ENCODE assay signal across 14 cellular contexts in the genomic region with DNA sequence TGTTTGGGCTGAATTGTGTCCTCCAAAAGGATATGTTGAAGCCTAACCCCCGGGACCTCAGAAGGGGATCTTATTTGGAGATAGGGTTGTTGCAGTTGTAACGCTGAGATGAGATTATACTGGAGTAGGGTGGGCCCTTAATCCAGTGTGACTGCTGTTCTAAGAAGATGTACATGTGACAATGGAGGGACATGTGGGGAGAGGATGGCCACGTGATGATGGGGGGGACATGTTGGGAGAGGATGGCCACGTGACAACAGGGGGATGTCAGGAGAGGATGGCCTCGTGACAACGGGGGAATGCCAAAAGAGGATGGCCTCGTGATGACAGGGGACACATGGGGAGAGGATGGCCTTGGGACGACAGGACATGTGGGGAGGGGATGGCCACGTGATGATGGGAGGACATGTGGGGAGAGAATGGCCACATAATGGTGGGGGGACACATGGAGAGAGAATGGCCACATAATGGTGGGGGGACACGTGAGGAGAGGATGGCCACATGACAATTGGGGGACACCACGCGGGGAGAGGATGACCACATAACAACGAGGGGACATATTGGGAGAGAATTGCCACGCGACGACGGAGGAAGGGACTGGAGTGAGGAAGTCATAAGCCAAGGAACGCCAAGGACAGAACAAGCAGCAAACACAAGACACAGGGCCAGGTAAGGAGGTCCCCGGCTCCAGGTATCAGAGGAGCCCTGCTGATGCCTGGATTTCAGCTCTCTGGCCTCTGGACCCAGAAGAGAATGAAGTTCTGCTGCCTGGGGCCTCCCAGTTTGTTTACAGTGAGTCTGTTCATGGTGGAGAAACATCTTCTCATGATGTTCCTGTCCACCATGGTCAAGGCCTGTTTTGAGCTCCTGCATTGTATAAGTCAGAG. TPM values are rescaled to one million over a fixed set of nuclear protein-coding genes. Genes with fewer than 3 reads are reported as not detected.
DNase-seq lines count a peak whose midpoint lies in the region; ATAC-seq, FAIRE-seq and TF ChIP-seq lines count a peak whose summit lies in the region.
"Had no signal": no experiment of that assay in that cellular context is flagged by ENCODE, and none has a peak within 500 bp of the region (broad histone marks: within the 10 kb centered on the region; RNA-seq: fewer than 3 reads in every experiment).

No MANE protein-coding gene starts in this region.

- H3K4me1 Mint-ChIP-seq in T-helper 1 cell treated with Interleukin-12 subunit alpha and Interleukin-12 subunit beta and Interleukin-4 antibody, amounts not matched to agents 30 μg/mL and 1 μg/mL, for 36 hours (ENCODE audit: low read depth) = peaks cover 73% of the 10 kb centered on the region
- H3K4me1 Mint-ChIP-seq in endothelial cell (ENCODE audit: unreplicated experiment) = peaks cover 74% of the 10 kb centered on the region

- peaks cover 85% of the 10 kb centered on the region for H3K79me2 ChIP-seq in PC-3 (ENCODE audit: low read length)

- H3K27ac ChIP-seq in PC-3 (ENCODE audit: low read length) (peak overlapping the region; percentile 87), pancreas (peak overlapping the region; percentile 34 to 73 (median 56))
- H3K27ac ChIP-seq: testis had no signal

- CTCF ChIA-PET in PC-3 (lab: Charles Lee) = no interaction called here

- H3K9me3 Mint-ChIP-seq in T-helper 1 cell treated with Interleukin-12 subunit alpha and Interleukin-12 subunit beta and Interleukin-4 antibody, amounts not matched to agents 30 μg/mL and 1 μg/mL, for 36 hours = no peaks in the 10 kb centered on the region
- peaks cover 8% of the 10 kb centered on the region for H3K9me3 Mint-ChIP-seq in endothelial cell (ENCODE audit: unreplicated experiment)
- H3K9me3 Mint-ChIP-seq: IgD-negative memory B cell had no signal

- H3K4me3 ChIP-seq in PC-3 (ENCODE audit: low read length) (no peak overlapping the region), pancreas (no peak overlapping the region)
- H3K4me3 ChIP-seq: testis had no signal

- POLR2A ChIA-PET in PC-3 (lab: Charles Lee; ENCODE audit: unreplicated experiment) = no interaction called here

- DNase-seq in T-helper 1 cell (no peak), PC-3 (no peak), endothelial cell (ENCODE audit: low spot score) (no peak), pancreas (peak in 2 of 6 donors; percentile 21 to 39), NCI-H187 treated with DMSO at 0.1 percent for 48 hours (lab: John Stamatoyannopoulos, UW) (no peak)
- DNase-seq: 8988T, NCI-H1092 treated with DMSO at 0.1 percent for 48 hours, NCI-H446 treated with DMSO at 0.1 percent for 48 hours, T-helper 9 cell, testis had no signal

- H3K9me3 ChIP-seq in PC-3 (ENCODE audit: low read length) (no peaks in the 10 kb centered on the region), pancreas (no peaks in the 10 kb centered on the region)
- H3K9me3 ChIP-seq: testis had no signal

- H3K4me1 ChIP-seq in PC-3 (ENCODE audit: insufficient read depth, low read length) (peaks cover 42% of the 10 kb centered on the region), pancreas (peaks cover 0 to 19% (median 5%) of the 10 kb centered on the region in 3 donors)

- H2AFZ ChIP-seq in PC-3 (ENCODE audit: low read length) = no peak overlapping the region

- TF ChIP-seq CTCF in PC-3 (conservative IDR thresholded peaks at IDR 0.05; ENCODE audit: low read depth, low read length) (no peak), endothelial cell (IDR thresholded peaks at IDR 0.05; ENCODE audit: unreplicated experiment) (no peak), pancreas (IDR thresholded peaks at IDR 0.05) (no peak)

- H3K4me2 ChIP-seq in PC-3 (ENCODE audit: low read length) = peak overlapping the region; percentile 20; the same call in 1 of the 2 replicates

- no peaks in the 10 kb centered on the region for H4K20me1 ChIP-seq in PC-3 (ENCODE audit: low read length)

- peak overlapping the region; percentile 9 for H3K27ac Mint-ChIP-seq in T-helper 1 cell treated with Interleukin-12 subunit alpha and Interleukin-12 subunit beta and Interleukin-4 antibody, amounts not matched to agents 30 μg/mL and 1 μg/mL, for 36 hours
- peak overlapping the region; percentile 92 for H3K27ac Mint-ChIP-seq in endothelial cell (ENCODE audit: unreplicated experiment)

- H3K36me3 ChIP-seq in PC-3 (ENCODE audit: low read depth, low read length) (no peaks in the 10 kb centered on the region), pancreas (no peaks in the 10 kb centered on the region)

- ATAC-seq in PC-3 (peak; percentile 14; the same call in 1 of the 2 replicates), pancreas (no peak), GM19328 (IDR thresholded peaks at IDR 0.05; ENCODE audit: unreplicated experiment) (no peak), GM19035 (IDR thresholded peaks at IDR 0.05; ENCODE audit: unreplicated experiment) (no peak)

- H3K4me3 Mint-ChIP-seq in T-helper 1 cell treated with Interleukin-12 subunit alpha and Interleukin-12 subunit beta and Interleukin-4 antibody, amounts not matched to agents 30 μg/mL and 1 μg/mL, for 36 hours = no peak overlapping the region
- peak overlapping the region; percentile 83 for H3K4me3 Mint-ChIP-seq in endothelial cell (ENCODE audit: unreplicated experiment)

- H3K36me3 Mint-ChIP-seq in T-helper 1 cell treated with Interleukin-12 subunit alpha and Interleukin-12 subunit beta and Interleukin-4 antibody, amounts not matched to agents 30 μg/mL and 1 μg/mL, for 36 hours (ENCODE audit: low read depth) = peaks cover 33% of the 10 kb centered on the region
- peaks cover 54% of the 10 kb centered on the region for H3K36me3 Mint-ChIP-seq in endothelial cell (ENCODE audit: low read depth, unreplicated experiment)

- WGBS in pancreas, 2 donors = 94% methylated on average over 19 of the region's 19 CpGs

- no peak for FAIRE-seq in pancreas (lab: Jason Lieb, UNC)

- H3K27me3 ChIP-seq in PC-3 (ENCODE audit: low read length) (no peaks in the 10 kb centered on the region), pancreas (no peaks in the 10 kb centered on the region)
- H3K27me3 ChIP-seq: testis had no signal

- intact Hi-C loops in PC-3 (cut with micrococcal nuclease) = loop anchor here (2.0 kb wide), 1 partner anchor 30 kb away; no protein-coding TSS in a partner anchor
- intact Hi-C loops in pancreas (cut with DNase I) = no loop called here

- no TSS peak for BruUV-seq in PC-3 (replicated peaks; lab: Mats Ljungman, UMichigan)

- peaks cover 3% of the 10 kb centered on the region for H3F3A ChIP-seq in PC-3 (ENCODE audit: low read length, unreplicated experiment)

- H3K9ac ChIP-seq in PC-3 (ENCODE audit: low read length) = peak overlapping the region; percentile 36; the same call in 1 of the 2 replicates

- no peaks in the 10 kb centered on the region for H3K27me3 Mint-ChIP-seq in T-helper 1 cell treated with Interleukin-12 subunit alpha and Interleukin-12 subunit beta and Interleukin-4 antibody, amounts not matched to agents 30 μg/mL and 1 μg/mL, for 36 hours (ENCODE audit: low read depth)
- peaks cover 21% of the 10 kb centered on the region for H3K27me3 Mint-ChIP-seq in endothelial cell (ENCODE audit: unreplicated experiment)
- H3K27me3 Mint-ChIP-seq: IgD-negative memory B cell had no signal

- no peaks in the 10 kb centered on the region for H3K9me2 ChIP-seq in PC-3 (replicated peaks; ENCODE audit: low read length)

RNA-seq across cellular contexts. Expression of a gene that starts 29.2 kb away (rescaled TPM):
- total RNA-seq in PC-3 (2014; rRNA removed) = 21.5 and 24.9 TPM in 2 replicates
- total RNA-seq in endothelial cell (ENCODE audit: unreplicated experiment) = 33.7 TPM
- 10 to 100 TPM in 3 of 6 donors, 1 to 10 TPM in 3; 8.1 to 17.1 (median 10.1) TPM for total RNA-seq in pancreas
- 1 to 10 TPM; 7.9 to 8.6 TPM for polyA plus RNA-seq in pancreas
